28 cellular contexts compared by ENCODE assay signal in genomic region chr6:40116829-40117228, GRCh38.
"Had no signal": no experiment of that assay in that cellular context is flagged by ENCODE, and none has a peak within 500 bp of the region (broad histone marks: within the 10 kb centered on the region; RNA-seq: fewer than 3 reads in every experiment).

No MANE protein-coding gene starts in this region.

- H3K4me3 ChIP-seq: esophagus squamous epithelium, heart right ventricle, prostate gland, right atrium auricular region, smooth muscle cell, suprapubic skin had no signal

- H3K4me1 ChIP-seq: esophagus squamous epithelium, heart right ventricle, prostate gland, right atrium auricular region, suprapubic skin had no signal

- H3K27ac ChIP-seq: esophagus squamous epithelium, heart right ventricle, prostate gland, right atrium auricular region, suprapubic skin had no signal

- DNase-seq: cortex of kidney; effector memory CD8-positive, alpha-beta T cell; erythroblast; esophagus squamous epithelium; foreskin melanocyte; glutamatergic neuron; heart right ventricle; hypothalamus; immature natural killer cell; kidney glomerular epithelial cell; left colon; left ventricle myocardium superior; naive thymus-derived CD8-positive, alpha-beta T cell; nephron progenitor cell; nucleus accumbens; stimulated activated CD4-positive, alpha-beta T cell treated with anti-CD3 and anti-CD28 coated beads, Interleukin-12 subunit alpha, Interleukin-12 subunit beta, amount 100 ng/mL, for 4 hours; stimulated activated CD4-positive, alpha-beta T cell treated with anti-CD3 and anti-CD28 coated beads, Interleukin-1b, Interleukin-23, amount 100 ng/mL, for 48 hours; stimulated activated CD4-positive, alpha-beta T cell treated with anti-CD3 and anti-CD28 coated beads, Interleukin-4, amount 100 ng/mL, for 1 hour; stimulated activated CD8-positive, alpha-beta memory T cell treated with anti-CD3 and anti-CD28 coated beads, Interleukin-4, amount 100 ng/mL, for 48 hours; stimulated activated naive CD4-positive, alpha-beta T cell; stimulated activated naive CD8-positive, alpha-beta T cell treated with anti-CD3 and anti-CD28 coated beads, Interleukin-15, amount 100 ng/mL, for 72 hours; trophoblast cell had no signal

- H3K9me3 ChIP-seq: esophagus squamous epithelium, heart right ventricle, prostate gland, right atrium auricular region, suprapubic skin had no signal

- H3K27me3 ChIP-seq: right atrium auricular region had no signal

- H3K36me3 ChIP-seq: esophagus squamous epithelium, heart right ventricle, prostate gland, right atrium auricular region, suprapubic skin had no signal

- FAIRE-seq: endometrium, urothelium cell line had no signal
